ENCODE assay signal across 10 cellular contexts in genomic region chr9:84266087-84266561, GRCh38.
A peak's percentile ranks its signal among the peaks of the same experiment; 100 is the strongest.
DNase-seq lines count a peak whose midpoint lies in the region; ATAC-seq and TF ChIP-seq lines count a peak whose summit lies in the region.
"Had no signal": no experiment of that assay in that cellular context is flagged by ENCODE, and none has a peak within 500 bp of the region (broad histone marks: within the 10 kb centered on the region; RNA-seq: fewer than 3 reads in every experiment).

No MANE protein-coding gene starts in this region.

- H3K9me3 Mint-ChIP-seq in activated CD8-positive, alpha-beta T cell treated with anti-CD3 and anti-CD28 coated beads for 36 hours, result no peaks in the 10 kb centered on the region

- H2BK15ac ChIP-seq in mesendoderm (replicated peaks; ENCODE audit: low read depth), result no peak overlapping the region

- TF ChIP-seq POLR2A in upper lobe of left lung (IDR thresholded peaks at IDR 0.05), result no peak

- CTCF ChIA-PET in activated CD8-positive, alpha-beta T cell treated with anti-CD3 and anti-CD28 coated beads for 36 hours (lab: Charles Lee), result interaction anchor here (0.6 to 3.8 kb wide), 5 partner anchors 19 to 93 kb away, joined by 3 to 19 read pairs (median 4); no protein-coding TSS in a partner anchor

- H3K4me3 Mint-ChIP-seq in activated CD8-positive, alpha-beta T cell treated with anti-CD3 and anti-CD28 coated beads for 36 hours, result peak overlapping the region; percentile 4

- no CpG with 5 or more reads among the region's 5 CpGs for WGBS in mesendoderm (ENCODE audit: extremely low coverage, insufficient coverage, low lambda C conversion rate)
- WGBS in upper lobe of left lung, 2 donors, result 17 to 28% methylated on average over 5 of the region's 5 CpGs

- peak; percentile 36 to 72 for DNase-seq in NCI-H2081 (lab: John Stamatoyannopoulos, UW)
- DNase-seq in NCI-H2081 treated with DMSO at 0.1 percent for 48 hours (lab: John Stamatoyannopoulos, UW), result no peak
- DNase-seq in activated CD8-positive, alpha-beta T cell treated with anti-CD3 and anti-CD28 coated beads for 36 hours, result peak; percentile 11
- DNase-seq in mesendoderm, result peak; percentile 92
- no peak for DNase-seq in RPMI8226
- no peak for DNase-seq in upper lobe of left lung
- DNase-seq: activated CD4-positive, alpha-beta T cell treated with anti-CD3 and anti-CD28 coated beads, Interleukin-2, amount 50 U/mL, for 48 hours; islet precursor cell had no signal

- H3K36me3 ChIP-seq in mesendoderm (ENCODE audit: control insufficient read depth, insufficient read depth, low read length), result no peaks in the 10 kb centered on the region
- H3K36me3 ChIP-seq in upper lobe of left lung, result no peaks in the 10 kb centered on the region

- H3K4me3 ChIP-seq in mesendoderm (ENCODE audit: low read length), result no peak overlapping the region
- no peak overlapping the region for H3K4me3 ChIP-seq in upper lobe of left lung

- H3K4me1 ChIP-seq in mesendoderm (ENCODE audit: control insufficient read depth, low read depth, low read length) (no peaks in the 10 kb centered on the region), upper lobe of left lung (peaks cover 0 to 4% (median under 1%) of the 10 kb centered on the region in 4 donors)

- H3K27me3 Mint-ChIP-seq in activated CD8-positive, alpha-beta T cell treated with anti-CD3 and anti-CD28 coated beads for 36 hours, result peaks cover 15% of the 10 kb centered on the region

- no peaks in the 10 kb centered on the region for H3K36me3 Mint-ChIP-seq in activated CD8-positive, alpha-beta T cell treated with anti-CD3 and anti-CD28 coated beads for 36 hours (ENCODE audit: low read depth)

- intact Hi-C loops in activated CD8-positive, alpha-beta T cell treated with anti-CD3 and anti-CD28 coated beads for 36 hours (cut with micrococcal nuclease), result loop anchor here (10.0 kb wide), 1 partner anchor 49 kb away; no protein-coding TSS in a partner anchor

- peaks cover 13% of the 10 kb centered on the region for H3K4me1 Mint-ChIP-seq in activated CD8-positive, alpha-beta T cell treated with anti-CD3 and anti-CD28 coated beads for 36 hours (ENCODE audit: low read depth)

- H3K9me3 ChIP-seq in upper lobe of left lung, result no peaks in the 10 kb centered on the region

- peak; percentile 80 for ATAC-seq in HG03342 (IDR thresholded peaks at IDR 0.05; ENCODE audit: unreplicated experiment)
- peak; percentile 69 for ATAC-seq in activated CD8-positive, alpha-beta T cell treated with anti-CD3 and anti-CD28 coated beads for 36 hours
- ATAC-seq in GM21390 (IDR thresholded peaks at IDR 0.05; ENCODE audit: unreplicated experiment), result no peak
- no peak for ATAC-seq in upper lobe of left lung (ENCODE audit: low FRiP score in 2 of 2)

- H3K27ac Mint-ChIP-seq in activated CD8-positive, alpha-beta T cell treated with anti-CD3 and anti-CD28 coated beads for 36 hours, result no peak overlapping the region

- H3K23ac ChIP-seq in mesendoderm (ENCODE audit: low read length), result no peak overlapping the region

- H3K79me1 ChIP-seq in mesendoderm (ENCODE audit: low read length), result no peaks in the 10 kb centered on the region

- H3K9ac ChIP-seq in mesendoderm (ENCODE audit: low read length), result no peak overlapping the region

- POLR2A ChIA-PET in activated CD8-positive, alpha-beta T cell treated with anti-CD3 and anti-CD28 coated beads for 36 hours (lab: Charles Lee), result interaction anchor here (1.0 kb wide), 2 partner anchors 11 to 28 kb away, joined by 3 read pairs; no protein-coding TSS in a partner anchor

- no peak overlapping the region for H2BK5ac ChIP-seq in mesendoderm (ENCODE audit: low read length)

- H4K5ac ChIP-seq in mesendoderm (ENCODE audit: low read length), result no peak overlapping the region

- H3K4me2 ChIP-seq in mesendoderm (ENCODE audit: low read length), result no peak overlapping the region

- H3K56ac ChIP-seq in mesendoderm (ENCODE audit: low read length), result no peak overlapping the region

- no peak for TF ChIP-seq EP300 in upper lobe of left lung (IDR thresholded peaks at IDR 0.05)

- H2BK120ac ChIP-seq in mesendoderm (ENCODE audit: low read depth, low read length), result no peak overlapping the region

- no peaks in the 10 kb centered on the region for H3K79me2 ChIP-seq in mesendoderm (ENCODE audit: control insufficient read depth, insufficient read depth, low read length)

- H3K27ac ChIP-seq in mesendoderm (ENCODE audit: low read depth, low read length) (no peak overlapping the region), upper lobe of left lung (no peak overlapping the region)

- H3K4ac ChIP-seq in mesendoderm (ENCODE audit: low read depth, low read length), result no peak overlapping the region

- TF ChIP-seq CTCF in activated CD8-positive, alpha-beta T cell treated with anti-CD3 and anti-CD28 coated beads for 36 hours (IDR thresholded peaks at IDR 0.05), result no peak
- TF ChIP-seq CTCF in upper lobe of left lung (IDR thresholded peaks at IDR 0.05), result no peak

- H2AK5ac ChIP-seq in mesendoderm (ENCODE audit: low read length), result no peak overlapping the region

- H3K18ac ChIP-seq in mesendoderm (ENCODE audit: low read length), result no peak overlapping the region

- no peaks in the 10 kb centered on the region for H3K27me3 ChIP-seq in mesendoderm (ENCODE audit: insufficient read depth, low read length, poor library complexity)
- H3K27me3 ChIP-seq in upper lobe of left lung, result no peaks in the 10 kb centered on the region

- no peak overlapping the region for H4K8ac ChIP-seq in mesendoderm (ENCODE audit: low read depth, low read length)

Comparison
In these comparisons a context has a peak if more than half of its experiments do, and no peak if none do; other contexts are left out.
1. DNase-seq: peak in NCI-H2081 (2 of 2), activated CD8-positive, alpha-beta T cell treated with anti-CD3 and anti-CD28 coated beads for 36 hours (single experiment) and mesendoderm (single experiment); none in NCI-H2081 treated with DMSO at 0.1 percent for 48 hours (single experiment), RPMI8226 (single experiment) and upper lobe of left lung (0 of 2).
2. ATAC-seq: peak in HG03342 (single experiment) and activated CD8-positive, alpha-beta T cell treated with anti-CD3 and anti-CD28 coated beads for 36 hours (single experiment); none in GM21390 (single experiment) and upper lobe of left lung (0 of 2).